Comparison of ENCODE assay signal across 1 cellular context in genomic region chr16:67185003-67185865, GRCh38.
A peak's percentile ranks its signal among the peaks of the same experiment; 100 is the strongest.
TF ChIP-seq lines count a peak whose summit lies in the region.

No MANE protein-coding gene starts in this region.

TF ChIP-seq in HEK293, 187 proteins besides CTCF, POLR2A, EP300 and RAD21 (continued from another document):
- 0 out of 2 replicates have a peak, but pooled peaks have one; percentile 18 for TF ChIP-seq ZNF394 (tag by site-specific recombination; IDR thresholded peaks at IDR 0.05; ENCODE audit: borderline replicate concordance)
- no peak for TF ChIP-seq ZBTB8A (tag by site-specific recombination; IDR thresholded peaks at IDR 0.05)
- peak; percentile 61 for TF ChIP-seq ZNF335 (tag by site-specific recombination; conservative IDR thresholded peaks at IDR 0.05)
- no peak for TF ChIP-seq FEZF1 (tag by site-specific recombination; IDR thresholded peaks at IDR 0.05)
- TF ChIP-seq ZNF670 (tag by site-specific recombination; IDR thresholded peaks at IDR 0.05; ENCODE audit: low read depth): no peak
- no peak for TF ChIP-seq ELK4 (IDR thresholded peaks at IDR 0.05; ENCODE audit: borderline replicate concordance, low read depth, low read length)
- no peak for TF ChIP-seq ZNF2 (tag by site-specific recombination; IDR thresholded peaks at IDR 0.05)
- no peak for TF ChIP-seq KLF10 (tag by site-specific recombination; IDR thresholded peaks at IDR 0.05)
- TF ChIP-seq ZNF558 (tag by site-specific recombination; IDR thresholded peaks at IDR 0.05): no peak
- no peak for TF ChIP-seq KLF8 (tag by site-specific recombination; IDR thresholded peaks at IDR 0.05)
- TF ChIP-seq ZBTB48 (tag by site-specific recombination; IDR thresholded peaks at IDR 0.05): peak; percentile 14; the same call in 1 of the 2 replicates
- TF ChIP-seq ZNF138 (tag by site-specific recombination; IDR thresholded peaks at IDR 0.05; ENCODE audit: borderline replicate concordance): no peak
- no peak for TF ChIP-seq ZNF266 (tag by site-specific recombination; IDR thresholded peaks at IDR 0.05; ENCODE audit: low read depth)
- TF ChIP-seq, protein P1, sequence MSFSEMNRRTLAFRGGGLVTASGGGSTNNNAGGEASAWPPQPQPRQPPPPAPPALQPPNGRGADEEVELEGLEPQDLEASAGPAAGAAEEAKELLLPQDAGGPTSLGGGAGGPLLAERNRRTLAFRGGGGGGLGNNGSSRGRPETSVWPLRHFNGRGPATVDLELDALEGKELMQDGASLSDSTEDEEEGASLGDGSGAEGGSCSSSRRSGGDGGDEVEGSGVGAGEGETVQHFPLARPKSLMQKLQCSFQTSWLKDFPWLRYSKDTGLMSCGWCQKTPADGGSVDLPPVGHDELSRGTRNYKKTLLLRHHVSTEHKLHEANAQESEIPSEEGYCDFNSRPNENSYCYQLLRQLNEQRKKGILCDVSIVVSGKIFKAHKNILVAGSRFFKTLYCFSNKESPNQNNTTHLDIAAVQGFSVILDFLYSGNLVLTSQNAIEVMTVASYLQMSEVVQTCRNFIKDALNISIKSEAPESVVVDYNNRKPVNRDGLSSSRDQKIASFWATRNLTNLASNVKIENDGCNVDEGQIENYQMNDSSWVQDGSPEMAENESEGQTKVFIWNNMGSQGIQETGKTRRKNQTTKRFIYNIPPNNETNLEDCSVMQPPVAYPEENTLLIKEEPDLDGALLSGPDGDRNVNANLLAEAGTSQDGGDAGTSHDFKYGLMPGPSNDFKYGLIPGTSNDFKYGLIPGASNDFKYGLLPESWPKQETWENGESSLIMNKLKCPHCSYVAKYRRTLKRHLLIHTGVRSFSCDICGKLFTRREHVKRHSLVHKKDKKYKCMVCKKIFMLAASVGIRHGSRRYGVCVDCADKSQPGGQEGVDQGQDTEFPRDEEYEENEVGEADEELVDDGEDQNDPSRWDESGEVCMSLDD (tag by site-specific recombination; IDR thresholded peaks at IDR 0.05): no peak
- no peak for TF ChIP-seq INSM2 (tag by site-specific recombination; IDR thresholded peaks at IDR 0.05)
- no peak for TF ChIP-seq ZNF792 (tag by site-specific recombination; IDR thresholded peaks at IDR 0.05)
- no peak for TF ChIP-seq ZNF529 (tag by site-specific recombination; IDR thresholded peaks at IDR 0.05; ENCODE audit: insufficient replicate concordance)
- TF ChIP-seq GLI2 (tag by site-specific recombination; IDR thresholded peaks at IDR 0.05; ENCODE audit: borderline replicate concordance, low read depth): no peak
- TF ChIP-seq GLIS1 (tag by site-specific recombination; IDR thresholded peaks at IDR 0.05): no peak
- 0 out of 2 replicates have a peak, but pooled peaks have one; percentile 44 for TF ChIP-seq KLF16 (tag by site-specific recombination; IDR thresholded peaks at IDR 0.05)
- no peak for TF ChIP-seq ZNF555 (tag by site-specific recombination; conservative IDR thresholded peaks at IDR 0.05)
- no peak for TF ChIP-seq ZNF473 (tag by site-specific recombination; IDR thresholded peaks at IDR 0.05)
- TF ChIP-seq ZNF624 (tag by site-specific recombination; IDR thresholded peaks at IDR 0.05): no peak
- no peak for TF ChIP-seq ZNF146 (tag by site-specific recombination; IDR thresholded peaks at IDR 0.05)
- TF ChIP-seq ZNF398 (tag by site-specific recombination; IDR thresholded peaks at IDR 0.05): no peak
- no peak for TF ChIP-seq ZNF549 (tag by site-specific recombination; IDR thresholded peaks at IDR 0.05)
- TF ChIP-seq OVOL3 (tag by site-specific recombination; IDR thresholded peaks at IDR 0.05): no peak
- no peak for TF ChIP-seq ZNF548 (tag by site-specific recombination; IDR thresholded peaks at IDR 0.05)
- peak; percentile 71 for TF ChIP-seq ZBTB17 (tag by site-specific recombination; IDR thresholded peaks at IDR 0.05)
- TF ChIP-seq ZBTB1 (tag by site-specific recombination; IDR thresholded peaks at IDR 0.05): no peak
- TF ChIP-seq KLF17 (tag by site-specific recombination; IDR thresholded peaks at IDR 0.05): no peak
- TF ChIP-seq, protein P2, sequence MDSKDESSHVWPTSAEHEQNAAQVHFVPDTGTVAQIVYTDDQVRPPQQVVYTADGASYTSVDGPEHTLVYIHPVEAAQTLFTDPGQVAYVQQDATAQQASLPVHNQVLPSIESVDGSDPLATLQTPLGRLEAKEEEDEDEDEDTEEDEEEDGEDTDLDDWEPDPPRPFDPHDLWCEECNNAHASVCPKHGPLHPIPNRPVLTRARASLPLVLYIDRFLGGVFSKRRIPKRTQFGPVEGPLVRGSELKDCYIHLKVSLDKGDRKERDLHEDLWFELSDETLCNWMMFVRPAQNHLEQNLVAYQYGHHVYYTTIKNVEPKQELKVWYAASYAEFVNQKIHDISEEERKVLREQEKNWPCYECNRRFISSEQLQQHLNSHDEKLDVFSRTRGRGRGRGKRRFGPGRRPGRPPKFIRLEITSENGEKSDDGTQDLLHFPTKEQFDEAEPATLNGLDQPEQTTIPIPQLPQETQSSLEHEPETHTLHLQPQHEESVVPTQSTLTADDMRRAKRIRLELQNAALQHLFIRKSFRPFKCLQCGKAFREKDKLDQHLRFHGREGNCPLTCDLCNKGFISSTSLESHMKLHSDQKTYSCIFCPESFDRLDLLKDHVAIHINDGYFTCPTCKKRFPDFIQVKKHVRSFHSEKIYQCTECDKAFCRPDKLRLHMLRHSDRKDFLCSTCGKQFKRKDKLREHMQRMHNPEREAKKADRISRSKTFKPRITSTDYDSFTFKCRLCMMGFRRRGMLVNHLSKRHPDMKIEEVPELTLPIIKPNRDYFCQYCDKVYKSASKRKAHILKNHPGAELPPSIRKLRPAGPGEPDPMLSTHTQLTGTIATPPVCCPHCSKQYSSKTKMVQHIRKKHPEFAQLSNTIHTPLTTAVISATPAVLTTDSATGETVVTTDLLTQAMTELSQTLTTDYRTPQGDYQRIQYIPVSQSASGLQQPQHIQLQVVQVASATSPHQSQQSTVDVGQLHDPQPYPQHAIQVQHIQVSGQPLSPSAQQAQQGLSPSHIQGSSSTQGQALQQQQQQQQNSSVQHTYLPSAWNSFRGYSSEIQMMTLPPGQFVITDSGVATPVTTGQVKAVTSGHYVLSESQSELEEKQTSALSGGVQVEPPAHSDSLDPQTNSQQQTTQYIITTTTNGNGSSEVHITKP (tag by site-specific recombination; IDR thresholded peaks at IDR 0.05): no peak
- TF ChIP-seq, protein P3, sequence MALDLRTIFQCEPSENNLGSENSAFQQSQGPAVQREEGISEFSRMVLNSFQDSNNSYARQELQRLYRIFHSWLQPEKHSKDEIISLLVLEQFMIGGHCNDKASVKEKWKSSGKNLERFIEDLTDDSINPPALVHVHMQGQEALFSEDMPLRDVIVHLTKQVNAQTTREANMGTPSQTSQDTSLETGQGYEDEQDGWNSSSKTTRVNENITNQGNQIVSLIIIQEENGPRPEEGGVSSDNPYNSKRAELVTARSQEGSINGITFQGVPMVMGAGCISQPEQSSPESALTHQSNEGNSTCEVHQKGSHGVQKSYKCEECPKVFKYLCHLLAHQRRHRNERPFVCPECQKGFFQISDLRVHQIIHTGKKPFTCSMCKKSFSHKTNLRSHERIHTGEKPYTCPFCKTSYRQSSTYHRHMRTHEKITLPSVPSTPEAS (tag by site-specific recombination; IDR thresholded peaks at IDR 0.05): no peak
- TF ChIP-seq BCL11A (tag by site-specific recombination; IDR thresholded peaks at IDR 0.05; ENCODE audit: low read depth): 0 out of 2 replicates have a peak, but pooled peaks have one; percentile 19
- no peak for TF ChIP-seq TCF7L2 (IDR thresholded peaks at IDR 0.05; ENCODE audit: borderline replicate concordance, low read depth, low read length)
- no peak for TF ChIP-seq HIC1 (tag by site-specific recombination; IDR thresholded peaks at IDR 0.05)
- TF ChIP-seq, protein P4, sequence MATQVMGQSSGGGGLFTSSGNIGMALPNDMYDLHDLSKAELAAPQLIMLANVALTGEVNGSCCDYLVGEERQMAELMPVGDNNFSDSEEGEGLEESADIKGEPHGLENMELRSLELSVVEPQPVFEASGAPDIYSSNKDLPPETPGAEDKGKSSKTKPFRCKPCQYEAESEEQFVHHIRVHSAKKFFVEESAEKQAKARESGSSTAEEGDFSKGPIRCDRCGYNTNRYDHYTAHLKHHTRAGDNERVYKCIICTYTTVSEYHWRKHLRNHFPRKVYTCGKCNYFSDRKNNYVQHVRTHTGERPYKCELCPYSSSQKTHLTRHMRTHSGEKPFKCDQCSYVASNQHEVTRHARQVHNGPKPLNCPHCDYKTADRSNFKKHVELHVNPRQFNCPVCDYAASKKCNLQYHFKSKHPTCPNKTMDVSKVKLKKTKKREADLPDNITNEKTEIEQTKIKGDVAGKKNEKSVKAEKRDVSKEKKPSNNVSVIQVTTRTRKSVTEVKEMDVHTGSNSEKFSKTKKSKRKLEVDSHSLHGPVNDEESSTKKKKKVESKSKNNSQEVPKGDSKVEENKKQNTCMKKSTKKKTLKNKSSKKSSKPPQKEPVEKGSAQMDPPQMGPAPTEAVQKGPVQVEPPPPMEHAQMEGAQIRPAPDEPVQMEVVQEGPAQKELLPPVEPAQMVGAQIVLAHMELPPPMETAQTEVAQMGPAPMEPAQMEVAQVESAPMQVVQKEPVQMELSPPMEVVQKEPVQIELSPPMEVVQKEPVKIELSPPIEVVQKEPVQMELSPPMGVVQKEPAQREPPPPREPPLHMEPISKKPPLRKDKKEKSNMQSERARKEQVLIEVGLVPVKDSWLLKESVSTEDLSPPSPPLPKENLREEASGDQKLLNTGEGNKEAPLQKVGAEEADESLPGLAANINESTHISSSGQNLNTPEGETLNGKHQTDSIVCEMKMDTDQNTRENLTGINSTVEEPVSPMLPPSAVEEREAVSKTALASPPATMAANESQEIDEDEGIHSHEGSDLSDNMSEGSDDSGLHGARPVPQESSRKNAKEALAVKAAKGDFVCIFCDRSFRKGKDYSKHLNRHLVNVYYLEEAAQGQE (tag by site-specific recombination; IDR thresholded peaks at IDR 0.05): peak; percentile 98
- TF ChIP-seq ZBTB21 (tag by site-specific recombination; IDR thresholded peaks at IDR 0.05): no peak
- no peak for TF ChIP-seq ZNF785 (tag by site-specific recombination; IDR thresholded peaks at IDR 0.05)
